ENCODE assay signal across 13 cellular contexts in genomic region chr6:125469915-125470314, GRCh38.
"Had no signal": no experiment of that assay in that cellular context is flagged by ENCODE, and none has a peak within 500 bp of the region (broad histone marks: within the 10 kb centered on the region; RNA-seq: fewer than 3 reads in every experiment).

No MANE protein-coding gene starts in this region.

- DNase-seq: activated gamma-delta T cell; activated T-cell treated with anti-CD3 and anti-CD28 coated beads, Interleukin-2, amount 50 U/mL, for 1 hour; aorta; central memory CD4-positive, alpha-beta T cell; endodermal cell; gastrocnemius medialis; left ventricle myocardium superior; mesendoderm; right cardiac atrium; stimulated activated naive B cell treated with anti-CD40 and anti-IgM and Interleukin-4, amounts not matched to agents 10 μg/mL and 1 μg/mL and 100 μg/mL, for 72 hours; substantia nigra; transverse colon had no signal

- H3K27me3 ChIP-seq: gastrocnemius medialis, transverse colon had no signal

- ATAC-seq: esophagus mucosa; gastrocnemius medialis; left ventricle myocardium superior; right cardiac atrium; stimulated activated naive B cell treated with anti-CD40 and anti-IgM and Interleukin-4, amounts not matched to agents 10 μg/mL and 1 μg/mL and 100 μg/mL, for 72 hours had no signal

- H3K36me3 ChIP-seq: gastrocnemius medialis, transverse colon had no signal

- H3K4me3 ChIP-seq: gastrocnemius medialis, transverse colon had no signal

- H3K27ac ChIP-seq: gastrocnemius medialis, transverse colon had no signal
